8 cellular contexts compared by ENCODE assay signal in the genomic region with DNA sequence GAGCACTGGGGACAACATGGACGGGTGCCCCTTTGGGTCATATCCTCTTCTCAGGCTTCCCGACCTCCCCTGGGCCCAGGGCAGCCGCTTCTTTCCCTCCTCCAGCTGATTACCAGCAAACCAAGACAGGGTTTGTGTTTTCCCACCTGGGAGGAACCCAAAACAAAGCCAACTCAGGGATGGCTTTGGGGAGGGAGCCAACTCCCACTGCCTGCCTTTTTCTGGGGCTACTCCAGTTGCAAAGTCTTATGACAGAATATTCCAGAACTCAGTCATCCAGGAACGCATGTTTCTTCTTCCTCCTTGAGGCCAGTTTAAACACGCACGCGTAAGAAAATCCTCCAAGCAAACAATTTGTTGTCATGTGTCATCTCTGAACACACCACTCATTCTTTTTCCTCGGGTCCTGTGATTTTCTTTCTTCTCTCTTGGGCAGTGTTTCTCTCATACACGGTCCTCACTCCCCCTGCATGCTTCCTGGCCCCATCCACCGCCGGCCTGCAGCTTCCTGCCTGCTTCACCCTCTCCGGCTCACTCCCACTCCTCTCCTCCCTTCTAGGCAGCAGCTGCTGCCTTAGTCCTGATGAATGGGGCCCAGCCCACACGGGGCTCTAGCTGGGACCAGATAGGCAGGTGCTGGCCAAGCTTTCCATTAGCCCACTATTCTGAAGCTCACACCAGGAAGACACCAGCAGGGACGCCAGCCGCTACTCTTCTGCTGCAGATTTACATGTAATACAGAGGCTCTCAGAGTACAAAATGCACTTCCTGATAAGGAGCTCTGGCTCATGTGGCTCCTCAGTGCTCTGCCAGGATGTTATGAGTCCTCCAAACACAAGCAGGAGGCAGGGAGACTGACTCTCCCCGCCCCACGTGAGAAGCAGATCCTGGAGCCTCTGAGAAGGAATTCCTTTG.
DNase-seq lines count a peak whose midpoint lies in the region; ATAC-seq and TF ChIP-seq lines count a peak whose summit lies in the region.
"Not testable (repeated sequence)": the region's sequence is repeated elsewhere in the genome, so short reads cannot be mapped to it uniquely, and the experiment has no call there.

No MANE protein-coding gene starts in this region.

- DNase-seq in A172 (ENCODE audit: low spot score) (peak; percentile 35), NCI-H1417 (lab: John Stamatoyannopoulos, UW) (peak; percentile 8 to 62 (median 39)), brain microvascular endothelial cell (peak; percentile 0), fibroblast of villous mesenchyme (ENCODE audit: low read depth) (peak; percentile 18), left kidney (ENCODE audit: low read depth, low spot score) (peak; percentile 86)
- not testable (repeated sequence) for DNase-seq in RWPE2 (ENCODE audit: low spot score); progenitor cell of endocrine pancreas (ENCODE audit: low spot score, unreplicated experiment)

- H3K27ac Mint-ChIP-seq in progenitor cell of endocrine pancreas, result peak overlapping the region; percentile 29

- H3K9me3 ChIP-seq in RWPE2 (ENCODE audit: severe bottlenecking), result not testable (repeated sequence)

- H3K9me3 Mint-ChIP-seq in progenitor cell of endocrine pancreas (ENCODE audit: low read depth), result not testable (repeated sequence)

- H3K4me1 Mint-ChIP-seq in progenitor cell of endocrine pancreas (ENCODE audit: low read depth), result not testable (repeated sequence)

- peak overlapping the region; percentile 26 for H3K27ac ChIP-seq in RWPE2 (ENCODE audit: poor library complexity, severe bottlenecking)
- H3K27ac ChIP-seq in brain microvascular endothelial cell, result not testable (repeated sequence)

- in situ Hi-C loops in brain microvascular endothelial cell (cut with HindIII; ENCODE audit: low pct_ligation_motif_present, low sequenced_read_pairs), result not testable (repeated sequence)

- H3K4me1 ChIP-seq in RWPE2 (ENCODE audit: insufficient read depth, poor library complexity, severe bottlenecking), result peaks cover 12% of the 10 kb centered on the region

- not testable (repeated sequence) for H3K4me3 Mint-ChIP-seq in progenitor cell of endocrine pancreas (ENCODE audit: low read depth)

- H3K4me3 ChIP-seq in RWPE2 (ENCODE audit: severe bottlenecking); brain microvascular endothelial cell (ENCODE audit: low read depth, low read length); fibroblast of villous mesenchyme (ENCODE audit: low read depth, low read length): not testable (repeated sequence)

- TF ChIP-seq CTCF in RWPE2 (IDR thresholded peaks at IDR 0.05; ENCODE audit: poor library complexity, severe bottlenecking); brain microvascular endothelial cell (IDR thresholded peaks at IDR 0.05; ENCODE audit: low read depth, low read length, missing control alignments); fibroblast of villous mesenchyme (IDR thresholded peaks at IDR 0.05; ENCODE audit: insufficient read depth, low read depth, low read length); progenitor cell of endocrine pancreas (IDR thresholded peaks at IDR 0.05; ENCODE audit: unreplicated experiment): not testable (repeated sequence)

- H3K36me3 Mint-ChIP-seq in progenitor cell of endocrine pancreas (ENCODE audit: insufficient read depth), result not testable (repeated sequence)

- ATAC-seq in GM18502 (IDR thresholded peaks at IDR 0.05; ENCODE audit: poor library complexity, unreplicated experiment) (peak; percentile 61), RWPE2 (ENCODE audit: low read depth) (peak; percentile 54)

- H3K27me3 Mint-ChIP-seq in progenitor cell of endocrine pancreas, result not testable (repeated sequence)

- not testable (repeated sequence) for H3K27me3 ChIP-seq in RWPE2 (ENCODE audit: insufficient read depth, poor library complexity, severe bottlenecking); brain microvascular endothelial cell (replicated peaks)

- H3K36me3 ChIP-seq in RWPE2 (ENCODE audit: low read depth); brain microvascular endothelial cell (replicated peaks): not testable (repeated sequence)
